ENCODE assay signal across 1 cellular context in the genomic region with DNA sequence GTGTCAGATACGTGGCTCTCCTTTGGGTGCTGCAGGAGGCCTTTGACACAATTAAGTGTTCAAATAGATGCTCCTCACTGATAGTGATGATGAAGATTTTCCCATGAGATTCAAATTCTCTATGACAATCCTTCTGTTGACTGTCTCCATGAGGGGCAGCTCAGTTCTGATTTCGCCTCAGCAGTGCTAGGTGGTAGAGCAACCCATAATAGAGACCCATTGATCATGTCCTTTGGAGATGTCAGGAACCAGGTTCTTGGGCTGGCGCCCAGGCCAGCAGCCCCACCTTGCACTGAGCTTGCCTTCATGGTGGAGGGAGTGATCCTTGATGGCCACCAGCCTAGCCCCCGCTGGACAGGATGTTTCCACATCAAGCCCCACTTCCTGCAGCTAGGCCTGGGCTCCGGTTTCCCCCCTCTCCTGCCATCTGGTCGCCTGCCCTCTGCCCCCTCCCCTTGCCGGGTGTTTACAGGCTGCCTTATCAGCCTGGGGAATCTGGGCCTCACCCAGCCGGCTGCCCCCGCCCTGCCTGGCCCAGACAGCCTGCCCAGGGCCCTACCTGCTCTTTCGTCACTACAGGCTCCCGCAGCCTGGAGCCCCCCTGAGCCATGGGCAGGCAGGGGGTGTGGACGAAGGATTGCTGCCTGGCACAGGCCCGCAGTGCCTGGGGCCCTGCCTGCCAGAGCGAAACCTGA.
TF ChIP-seq lines count a peak whose summit lies in the region.

No MANE protein-coding gene starts in this region.

TF ChIP-seq in HepG2, 621 proteins besides CTCF, POLR2A, EP300 and RAD21 (continued from another document and continues in another):
- TF ChIP-seq, protein P1, sequence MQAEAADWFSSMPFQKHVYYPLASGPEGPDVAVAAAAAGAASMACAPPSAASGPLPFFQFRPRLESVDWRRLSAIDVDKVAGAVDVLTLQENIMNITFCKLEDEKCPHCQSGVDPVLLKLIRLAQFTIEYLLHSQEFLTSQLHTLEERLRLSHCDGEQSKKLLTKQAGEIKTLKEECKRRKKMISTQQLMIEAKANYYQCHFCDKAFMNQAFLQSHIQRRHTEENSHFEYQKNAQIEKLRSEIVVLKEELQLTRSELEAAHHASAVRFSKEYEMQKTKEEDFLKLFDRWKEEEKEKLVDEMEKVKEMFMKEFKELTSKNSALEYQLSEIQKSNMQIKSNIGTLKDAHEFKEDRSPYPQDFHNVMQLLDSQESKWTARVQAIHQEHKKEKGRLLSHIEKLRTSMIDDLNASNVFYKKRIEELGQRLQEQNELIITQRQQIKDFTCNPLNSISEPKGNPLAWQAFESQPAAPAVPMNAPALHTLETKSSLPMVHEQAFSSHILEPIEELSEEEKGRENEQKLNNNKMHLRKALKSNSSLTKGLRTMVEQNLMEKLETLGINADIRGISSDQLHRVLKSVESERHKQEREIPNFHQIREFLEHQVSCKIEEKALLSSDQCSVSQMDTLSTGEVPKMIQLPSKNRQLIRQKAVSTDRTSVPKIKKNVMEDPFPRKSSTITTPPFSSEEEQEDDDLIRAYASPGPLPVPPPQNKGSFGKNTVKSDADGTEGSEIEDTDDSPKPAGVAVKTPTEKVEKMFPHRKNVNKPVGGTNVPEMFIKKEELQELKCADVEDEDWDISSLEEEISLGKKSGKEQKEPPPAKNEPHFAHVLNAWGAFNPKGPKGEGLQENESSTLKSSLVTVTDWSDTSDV (CRISPR knock-in tag; IDR thresholded peaks at IDR 0.05) = no peak
- TF ChIP-seq ZNF558 (CRISPR knock-in tag; IDR thresholded peaks at IDR 0.05; ENCODE audit: borderline replicate concordance) = no peak
- TF ChIP-seq ZNF878 (CRISPR knock-in tag; IDR thresholded peaks at IDR 0.05) = no peak
- no peak for TF ChIP-seq ASH2L (IDR thresholded peaks at IDR 0.05; ENCODE audit: insufficient read length, low read depth, low read length)
- no peak for TF ChIP-seq ZNF83 (CRISPR knock-in tag; IDR thresholded peaks at IDR 0.05; ENCODE audit: borderline replicate concordance)
- no peak for TF ChIP-seq ZNF589 (CRISPR knock-in tag; conservative IDR thresholded peaks at IDR 0.05)
- no peak for TF ChIP-seq RFXAP (CRISPR knock-in tag; IDR thresholded peaks at IDR 0.05; ENCODE audit: borderline replicate concordance)
- no peak for TF ChIP-seq MAZ (IDR thresholded peaks at IDR 0.05; ENCODE audit: borderline replicate concordance, low read depth, low read length)
- peak; percentile 47; the same call in 1 of the 2 replicates for TF ChIP-seq MAZ (CRISPR knock-in tag; IDR thresholded peaks at IDR 0.05; ENCODE audit: low read depth)
- TF ChIP-seq RORA (CRISPR knock-in tag; IDR thresholded peaks at IDR 0.05) = no peak
- TF ChIP-seq ZFP36 (IDR thresholded peaks at IDR 0.05; ENCODE audit: borderline replicate concordance, low read depth, low read length, partially characterized antibody) = no peak
- TF ChIP-seq ARNT (IDR thresholded peaks at IDR 0.05) = no peak
- TF ChIP-seq, protein P2, sequence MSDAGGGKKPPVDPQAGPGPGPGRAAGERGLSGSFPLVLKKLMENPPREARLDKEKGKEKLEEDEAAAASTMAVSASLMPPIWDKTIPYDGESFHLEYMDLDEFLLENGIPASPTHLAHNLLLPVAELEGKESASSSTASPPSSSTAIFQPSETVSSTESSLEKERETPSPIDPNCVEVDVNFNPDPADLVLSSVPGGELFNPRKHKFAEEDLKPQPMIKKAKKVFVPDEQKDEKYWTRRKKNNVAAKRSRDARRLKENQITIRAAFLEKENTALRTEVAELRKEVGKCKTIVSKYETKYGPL (CRISPR knock-in tag; IDR thresholded peaks at IDR 0.05) = no peak
- no peak for TF ChIP-seq IRX3 (CRISPR knock-in tag; IDR thresholded peaks at IDR 0.05; ENCODE audit: borderline replicate concordance, low read depth)
- no peak for TF ChIP-seq ZNF337 (CRISPR knock-in tag; IDR thresholded peaks at IDR 0.05; ENCODE audit: borderline replicate concordance, low read depth)
- TF ChIP-seq, protein P3, sequence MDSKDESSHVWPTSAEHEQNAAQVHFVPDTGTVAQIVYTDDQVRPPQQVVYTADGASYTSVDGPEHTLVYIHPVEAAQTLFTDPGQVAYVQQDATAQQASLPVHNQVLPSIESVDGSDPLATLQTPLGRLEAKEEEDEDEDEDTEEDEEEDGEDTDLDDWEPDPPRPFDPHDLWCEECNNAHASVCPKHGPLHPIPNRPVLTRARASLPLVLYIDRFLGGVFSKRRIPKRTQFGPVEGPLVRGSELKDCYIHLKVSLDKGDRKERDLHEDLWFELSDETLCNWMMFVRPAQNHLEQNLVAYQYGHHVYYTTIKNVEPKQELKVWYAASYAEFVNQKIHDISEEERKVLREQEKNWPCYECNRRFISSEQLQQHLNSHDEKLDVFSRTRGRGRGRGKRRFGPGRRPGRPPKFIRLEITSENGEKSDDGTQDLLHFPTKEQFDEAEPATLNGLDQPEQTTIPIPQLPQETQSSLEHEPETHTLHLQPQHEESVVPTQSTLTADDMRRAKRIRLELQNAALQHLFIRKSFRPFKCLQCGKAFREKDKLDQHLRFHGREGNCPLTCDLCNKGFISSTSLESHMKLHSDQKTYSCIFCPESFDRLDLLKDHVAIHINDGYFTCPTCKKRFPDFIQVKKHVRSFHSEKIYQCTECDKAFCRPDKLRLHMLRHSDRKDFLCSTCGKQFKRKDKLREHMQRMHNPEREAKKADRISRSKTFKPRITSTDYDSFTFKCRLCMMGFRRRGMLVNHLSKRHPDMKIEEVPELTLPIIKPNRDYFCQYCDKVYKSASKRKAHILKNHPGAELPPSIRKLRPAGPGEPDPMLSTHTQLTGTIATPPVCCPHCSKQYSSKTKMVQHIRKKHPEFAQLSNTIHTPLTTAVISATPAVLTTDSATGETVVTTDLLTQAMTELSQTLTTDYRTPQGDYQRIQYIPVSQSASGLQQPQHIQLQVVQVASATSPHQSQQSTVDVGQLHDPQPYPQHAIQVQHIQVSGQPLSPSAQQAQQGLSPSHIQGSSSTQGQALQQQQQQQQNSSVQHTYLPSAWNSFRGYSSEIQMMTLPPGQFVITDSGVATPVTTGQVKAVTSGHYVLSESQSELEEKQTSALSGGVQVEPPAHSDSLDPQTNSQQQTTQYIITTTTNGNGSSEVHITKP (CRISPR knock-in tag; IDR thresholded peaks at IDR 0.05; ENCODE audit: low read depth) = no peak
- TF ChIP-seq MAFG (CRISPR knock-in tag; IDR thresholded peaks at IDR 0.05) = no peak
- TF ChIP-seq, protein P4, sequence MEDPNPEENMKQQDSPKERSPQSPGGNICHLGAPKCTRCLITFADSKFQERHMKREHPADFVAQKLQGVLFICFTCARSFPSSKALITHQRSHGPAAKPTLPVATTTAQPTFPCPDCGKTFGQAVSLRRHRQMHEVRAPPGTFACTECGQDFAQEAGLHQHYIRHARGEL (CRISPR knock-in tag; IDR thresholded peaks at IDR 0.05) = no peak
- 0 out of 2 replicates have a peak, but pooled peaks have one; percentile 21 for TF ChIP-seq ZNF331 (CRISPR knock-in tag; IDR thresholded peaks at IDR 0.05)
- no peak for TF ChIP-seq PAF1 (CRISPR knock-in tag; IDR thresholded peaks at IDR 0.05)
- TF ChIP-seq GABPA (IDR thresholded peaks at IDR 0.05; ENCODE audit: low read depth, low read length) = peak; percentile 23; the same call in 1 of the 2 replicates
- TF ChIP-seq GABPA (CRISPR knock-in tag; IDR thresholded peaks at IDR 0.05; ENCODE audit: low read depth) = peak; percentile 75
- TF ChIP-seq PAWR (CRISPR knock-in tag; IDR thresholded peaks at IDR 0.05; ENCODE audit: borderline replicate concordance) = no peak
- TF ChIP-seq ZFP36L1 (CRISPR knock-in tag; IDR thresholded peaks at IDR 0.05) = no peak
- TF ChIP-seq PTBP1 (IDR thresholded peaks at IDR 0.05; ENCODE audit: low read depth, low read length, poor library complexity, severe bottlenecking) = no peak
- TF ChIP-seq FOXC1 (CRISPR knock-in tag; IDR thresholded peaks at IDR 0.05; ENCODE audit: borderline replicate concordance) = no peak
- 0 out of 2 replicates have a peak, but pooled peaks have one; percentile 16 for TF ChIP-seq RXRA (CRISPR knock-in tag; IDR thresholded peaks at IDR 0.05)
- TF ChIP-seq GTF3A (CRISPR knock-in tag; conservative IDR thresholded peaks at IDR 0.05) = no peak
- TF ChIP-seq, protein P5, sequence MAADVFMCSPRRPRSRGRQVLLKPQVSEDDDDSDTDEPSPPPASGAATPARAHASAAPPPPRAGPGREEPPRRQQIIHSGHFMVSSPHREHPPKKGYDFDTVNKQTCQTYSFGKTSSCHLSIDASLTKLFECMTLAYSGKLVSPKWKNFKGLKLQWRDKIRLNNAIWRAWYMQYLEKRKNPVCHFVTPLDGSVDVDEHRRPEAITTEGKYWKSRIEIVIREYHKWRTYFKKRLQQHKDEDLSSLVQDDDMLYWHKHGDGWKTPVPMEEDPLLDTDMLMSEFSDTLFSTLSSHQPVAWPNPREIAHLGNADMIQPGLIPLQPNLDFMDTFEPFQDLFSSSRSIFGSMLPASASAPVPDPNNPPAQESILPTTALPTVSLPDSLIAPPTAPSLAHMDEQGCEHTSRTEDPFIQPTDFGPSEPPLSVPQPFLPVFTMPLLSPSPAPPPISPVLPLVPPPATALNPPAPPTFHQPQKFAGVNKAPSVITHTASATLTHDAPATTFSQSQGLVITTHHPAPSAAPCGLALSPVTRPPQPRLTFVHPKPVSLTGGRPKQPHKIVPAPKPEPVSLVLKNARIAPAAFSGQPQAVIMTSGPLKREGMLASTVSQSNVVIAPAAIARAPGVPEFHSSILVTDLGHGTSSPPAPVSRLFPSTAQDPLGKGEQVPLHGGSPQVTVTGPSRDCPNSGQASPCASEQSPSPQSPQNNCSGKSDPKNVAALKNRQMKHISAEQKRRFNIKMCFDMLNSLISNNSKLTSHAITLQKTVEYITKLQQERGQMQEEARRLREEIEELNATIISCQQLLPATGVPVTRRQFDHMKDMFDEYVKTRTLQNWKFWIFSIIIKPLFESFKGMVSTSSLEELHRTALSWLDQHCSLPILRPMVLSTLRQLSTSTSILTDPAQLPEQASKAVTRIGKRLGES (CRISPR knock-in tag; IDR thresholded peaks at IDR 0.05; ENCODE audit: borderline replicate concordance) = no peak
- TF ChIP-seq, protein P6, sequence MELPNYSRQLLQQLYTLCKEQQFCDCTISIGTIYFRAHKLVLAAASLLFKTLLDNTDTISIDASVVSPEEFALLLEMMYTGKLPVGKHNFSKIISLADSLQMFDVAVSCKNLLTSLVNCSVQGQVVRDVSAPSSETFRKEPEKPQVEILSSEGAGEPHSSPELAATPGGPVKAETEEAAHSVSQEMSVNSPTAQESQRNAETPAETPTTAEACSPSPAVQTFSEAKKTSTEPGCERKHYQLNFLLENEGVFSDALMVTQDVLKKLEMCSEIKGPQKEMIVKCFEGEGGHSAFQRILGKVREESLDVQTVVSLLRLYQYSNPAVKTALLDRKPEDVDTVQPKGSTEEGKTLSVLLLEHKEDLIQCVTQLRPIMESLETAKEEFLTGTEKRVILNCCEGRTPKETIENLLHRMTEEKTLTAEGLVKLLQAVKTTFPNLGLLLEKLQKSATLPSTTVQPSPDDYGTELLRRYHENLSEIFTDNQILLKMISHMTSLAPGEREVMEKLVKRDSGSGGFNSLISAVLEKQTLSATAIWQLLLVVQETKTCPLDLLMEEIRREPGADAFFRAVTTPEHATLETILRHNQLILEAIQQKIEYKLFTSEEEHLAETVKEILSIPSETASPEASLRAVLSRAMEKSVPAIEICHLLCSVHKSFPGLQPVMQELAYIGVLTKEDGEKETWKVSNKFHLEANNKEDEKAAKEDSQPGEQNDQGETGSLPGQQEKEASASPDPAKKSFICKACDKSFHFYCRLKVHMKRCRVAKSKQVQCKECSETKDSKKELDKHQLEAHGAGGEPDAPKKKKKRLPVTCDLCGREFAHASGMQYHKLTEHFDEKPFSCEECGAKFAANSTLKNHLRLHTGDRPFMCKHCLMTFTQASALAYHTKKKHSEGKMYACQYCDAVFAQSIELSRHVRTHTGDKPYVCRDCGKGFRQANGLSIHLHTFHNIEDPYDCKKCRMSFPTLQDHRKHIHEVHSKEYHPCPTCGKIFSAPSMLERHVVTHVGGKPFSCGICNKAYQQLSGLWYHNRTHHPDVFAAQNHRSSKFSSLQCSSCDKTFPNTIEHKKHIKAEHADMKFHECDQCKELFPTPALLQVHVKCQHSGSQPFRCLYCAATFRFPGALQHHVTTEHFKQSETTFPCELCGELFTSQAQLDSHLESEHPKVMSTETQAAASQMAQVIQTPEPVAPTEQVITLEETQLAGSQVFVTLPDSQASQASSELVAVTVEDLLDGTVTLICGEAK (IDR thresholded peaks at IDR 0.05) = no peak
- TF ChIP-seq, protein P6 (CRISPR knock-in tag; IDR thresholded peaks at IDR 0.05) = no peak
